In genomic region chr14:101563654-101564443, GRCh38 we compare ENCODE assay signal across 21 cellular contexts. TPM values are rescaled to one million over a fixed set of nuclear protein-coding genes. Genes with fewer than 3 reads are reported as not detected.
DNase-seq lines count a peak whose midpoint lies in the region; ATAC-seq, FAIRE-seq and TF ChIP-seq lines count a peak whose summit lies in the region.
"Had no signal": no experiment of that assay in that cellular context is flagged by ENCODE, and none has a peak within 500 bp of the region (broad histone marks: within the 10 kb centered on the region; RNA-seq: fewer than 3 reads in every experiment).

No MANE protein-coding gene starts in this region.

- ATAC-seq in lower lobe of right lung: no peak
- no peak for ATAC-seq in HG03378 (IDR thresholded peaks at IDR 0.05; ENCODE audit: unreplicated experiment)
- ATAC-seq: esophagus mucosa, left cardiac atrium, Panc1 had no signal

- H3K4me3 ChIP-seq in astrocyte (ENCODE audit: insufficient read depth, low read depth, low read length): no peak overlapping the region
- H3K4me3 ChIP-seq in lower lobe of right lung: no peak overlapping the region
- H3K4me3 ChIP-seq in smooth muscle cell: peak overlapping the region; percentile 48

- no peak overlapping the region for H3K27ac ChIP-seq in astrocyte (ENCODE audit: low read depth, low read length)
- H3K27ac ChIP-seq in lower lobe of right lung: no peak overlapping the region
- H3K27ac ChIP-seq in smooth muscle cell (ENCODE audit: low read depth): no peak overlapping the region
- H3K27ac ChIP-seq: 22Rv1, C4-2B, upper lobe of left lung had no signal

- H3K79me2 ChIP-seq in astrocyte (ENCODE audit: insufficient read depth, low read length) (no peaks in the 10 kb centered on the region), smooth muscle cell (ENCODE audit: low read depth) (peaks cover 12% of the 10 kb centered on the region)

- no peak for FAIRE-seq in astrocyte (lab: Jason Lieb, UNC)

- intact Hi-C loops in lower lobe of right lung (cut with DNase I): no loop called here

- H3K27ac Mint-ChIP-seq in astrocyte (ENCODE audit: unreplicated experiment): no peak overlapping the region

- no peak overlapping the region for H2AFZ ChIP-seq in astrocyte (ENCODE audit: low read depth, low read length)
- H2AFZ ChIP-seq in smooth muscle cell (ENCODE audit: low read depth): no peak overlapping the region

- H4K20me1 ChIP-seq in astrocyte (ENCODE audit: insufficient read depth, low read length) (no peaks in the 10 kb centered on the region), smooth muscle cell (ENCODE audit: low read depth) (peaks cover 5% of the 10 kb centered on the region)

- H3K36me3 ChIP-seq in astrocyte (ENCODE audit: insufficient read depth, low read length) (no peaks in the 10 kb centered on the region), lower lobe of right lung (no peaks in the 10 kb centered on the region), smooth muscle cell (ENCODE audit: low read depth) (no peaks in the 10 kb centered on the region)
- H3K36me3 ChIP-seq: upper lobe of left lung had no signal

- H3K9ac ChIP-seq in astrocyte (ENCODE audit: low read length) (no peak overlapping the region), smooth muscle cell (ENCODE audit: low read depth) (no peak overlapping the region)

- H3K27me3 ChIP-seq in astrocyte (ENCODE audit: insufficient read depth, low read length): peaks cover 72% of the 10 kb centered on the region
- H3K27me3 ChIP-seq in lower lobe of right lung (ENCODE audit: low read depth): peaks cover 71% of the 10 kb centered on the region
- peaks cover 62% of the 10 kb centered on the region for H3K27me3 ChIP-seq in smooth muscle cell (ENCODE audit: low read depth)

- H3F3A ChIP-seq in smooth muscle cell (ENCODE audit: low read depth): no peaks in the 10 kb centered on the region

- H3K36me3 Mint-ChIP-seq in astrocyte (ENCODE audit: low read depth, unreplicated experiment): no peaks in the 10 kb centered on the region

- peak overlapping the region; percentile 50 for H3K4me3 Mint-ChIP-seq in astrocyte (ENCODE audit: unreplicated experiment)

- DNase-seq in DMS 273 (lab: John Stamatoyannopoulos, UW; ENCODE audit: unreplicated experiment) (peak; percentile 50), DMS 273 treated with DMSO at 0.1 percent for 48 hours (lab: John Stamatoyannopoulos, UW) (no peak), astrocyte (ENCODE audit: low read depth) (no peak), lower lobe of right lung (peak; percentile 26), smooth muscle cell (lab: John Stamatoyannopoulos, UW; ENCODE audit: unreplicated experiment) (no peak), GM03348 (ENCODE audit: low spot score) (no peak), EL (no peak)
- DNase-seq: activated CD4-positive, alpha-beta T cell treated with anti-CD3 and anti-CD28 coated beads for 48 hours; activated naive CD4-positive, alpha-beta T cell treated with anti-CD3 and anti-CD28 coated beads, Interleukin-2, amount 50 U/mL, for 16 hours; dermis blood vessel endothelial cell; KG1; left cardiac atrium; NCI-H1092 treated with DMSO at 0.1 percent for 48 hours; NCI-H510A treated with DMSO at 0.1 percent for 48 hours; stimulated activated naive CD4-positive, alpha-beta T cell had no signal

- TF ChIP-seq CTCF in astrocyte (IDR thresholded peaks at IDR 0.05; ENCODE audit: insufficient read depth, low read depth, low read length) (no peak), lower lobe of right lung (IDR thresholded peaks at IDR 0.05) (no peak), smooth muscle cell (IDR thresholded peaks at IDR 0.05; ENCODE audit: borderline replicate concordance, insufficient read depth, poor library complexity, severe bottlenecking) (no peak)

- no peak overlapping the region for H3K4me2 ChIP-seq in astrocyte (ENCODE audit: low read length)
- peak overlapping the region; percentile 90 for H3K4me2 ChIP-seq in smooth muscle cell

- peaks cover 2% of the 10 kb centered on the region for H3K4me1 ChIP-seq in astrocyte (ENCODE audit: insufficient read depth, low read length)
- no peaks in the 10 kb centered on the region for H3K4me1 ChIP-seq in lower lobe of right lung
- H3K4me1 ChIP-seq in smooth muscle cell (ENCODE audit: low read depth): peaks cover 23% of the 10 kb centered on the region

- H3K9me3 ChIP-seq in astrocyte (ENCODE audit: insufficient read depth, low read depth, low read length) (peaks cover 16% of the 10 kb centered on the region), lower lobe of right lung (peaks cover 12% of the 10 kb centered on the region), smooth muscle cell (replicated peaks; ENCODE audit: low read depth) (no peaks in the 10 kb centered on the region)

- WGBS in smooth muscle cell (ENCODE audit: low lambda C conversion rate): 4% methylated on average over 49 of the region's 54 CpGs

- H3K27me3 Mint-ChIP-seq in astrocyte (ENCODE audit: low read depth, unreplicated experiment): peaks cover 73% of the 10 kb centered on the region

- H3K9me3 Mint-ChIP-seq in astrocyte (ENCODE audit: unreplicated experiment): peaks cover 9% of the 10 kb centered on the region

- H3K4me1 Mint-ChIP-seq in astrocyte (ENCODE audit: low read depth, unreplicated experiment): peaks cover 1% of the 10 kb centered on the region

RNA-seq across cellular contexts. Expression of gene DIO3, which starts 2.6 kb away (rescaled TPM):
- total RNA-seq in astrocyte (0.46 and 0.79 TPM in 2 replicates), lower lobe of right lung (1.9 TPM), smooth muscle cell (35.4 and 36.5 TPM in 2 replicates)
- 21.0 and 25.6 TPM in 2 replicates for polyA plus RNA-seq in smooth muscle cell
- total RNA-seq: dermis blood vessel endothelial cell had no signal

Comparison
In these comparisons a context has a peak if more than half of its experiments do, and no peak if none do; other contexts are left out.
1. DNase-seq: peak in DMS 273 (single experiment) and lower lobe of right lung (single experiment); none in DMS 273 treated with DMSO at 0.1 percent for 48 hours (single experiment), astrocyte (single experiment), smooth muscle cell (single experiment), GM03348 (single experiment) and EL (single experiment).
2. RNA of gene DIO3, which starts 2.6 kb away (total RNA-seq): 35.4 to 36.5 TPM in smooth muscle cell; 1.9 TPM in lower lobe of right lung (single experiment) and 0.46 to 0.79 TPM in astrocyte; every median in the first group is over 10 times any median in the second.